1 cellular context compared by ENCODE assay signal in the genomic region with DNA sequence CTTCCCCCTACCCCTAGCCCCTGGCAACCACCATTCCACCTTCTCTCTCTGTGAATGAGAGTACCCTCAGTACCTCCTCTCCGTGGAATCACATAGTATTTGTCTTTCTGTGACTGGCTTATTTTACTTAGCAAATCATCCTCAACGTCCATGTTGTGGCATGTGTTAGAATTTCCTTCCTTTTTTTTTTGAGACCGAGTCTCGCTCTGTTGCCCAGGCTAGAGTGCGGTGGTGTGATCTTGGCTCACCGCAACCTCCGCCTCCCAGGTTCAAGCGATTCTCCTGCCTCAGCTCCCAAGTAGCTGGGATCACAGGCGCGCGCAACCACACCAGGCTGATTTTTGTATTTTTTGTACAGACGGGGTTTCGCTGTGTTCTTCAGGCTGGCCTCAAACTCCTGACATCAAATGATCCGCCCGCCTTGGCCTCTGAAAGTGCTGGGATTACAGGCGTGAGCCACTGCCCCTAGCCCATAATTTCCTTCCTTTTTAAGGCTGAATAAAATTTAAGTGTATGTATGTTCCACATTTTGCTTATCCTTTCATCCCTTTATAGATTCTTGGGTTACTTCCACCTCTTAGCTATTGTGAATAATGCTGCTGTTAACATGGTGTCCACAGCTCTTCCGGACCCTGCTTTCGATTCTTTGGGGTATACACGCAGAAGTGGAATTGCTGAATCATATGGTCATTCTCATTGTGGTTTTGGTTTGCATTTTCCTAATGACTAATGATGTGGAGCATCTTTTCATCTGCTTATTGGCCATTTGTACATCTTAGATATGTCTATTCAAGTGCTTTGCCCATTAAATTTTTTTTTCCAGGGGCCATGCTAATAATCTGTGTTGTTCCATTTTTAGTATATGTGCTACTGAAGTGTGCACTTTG.
A peak's percentile ranks its signal among the peaks of the same experiment; 100 is the strongest.
TF ChIP-seq lines count a peak whose summit lies in the region.

No MANE protein-coding gene starts in this region.

TF ChIP-seq in K562, 482 proteins besides CTCF, POLR2A, EP300 and RAD21 (continued from another document):
- TF ChIP-seq, protein P1, sequence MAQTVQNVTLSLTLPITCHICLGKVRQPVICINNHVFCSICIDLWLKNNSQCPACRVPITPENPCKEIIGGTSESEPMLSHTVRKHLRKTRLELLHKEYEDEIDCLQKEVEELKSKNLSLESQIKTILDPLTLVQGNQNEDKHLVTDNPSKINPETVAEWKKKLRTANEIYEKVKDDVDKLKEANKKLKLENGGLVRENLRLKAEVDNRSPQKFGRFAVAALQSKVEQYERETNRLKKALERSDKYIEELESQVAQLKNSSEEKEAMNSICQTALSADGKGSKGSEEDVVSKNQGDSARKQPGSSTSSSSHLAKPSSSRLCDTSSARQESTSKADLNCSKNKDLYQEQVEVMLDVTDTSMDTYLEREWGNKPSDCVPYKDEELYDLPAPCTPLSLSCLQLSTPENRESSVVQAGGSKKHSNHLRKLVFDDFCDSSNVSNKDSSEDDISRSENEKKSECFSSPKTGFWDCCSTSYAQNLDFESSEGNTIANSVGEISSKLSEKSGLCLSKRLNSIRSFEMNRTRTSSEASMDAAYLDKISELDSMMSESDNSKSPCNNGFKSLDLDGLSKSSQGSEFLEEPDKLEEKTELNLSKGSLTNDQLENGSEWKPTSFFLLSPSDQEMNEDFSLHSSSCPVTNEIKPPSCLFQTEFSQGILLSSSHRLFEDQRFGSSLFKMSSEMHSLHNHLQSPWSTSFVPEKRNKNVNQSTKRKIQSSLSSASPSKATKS (CRISPR knock-in tag; IDR thresholded peaks at IDR 0.05): no peak
- TF ChIP-seq NFE2 (IDR thresholded peaks at IDR 0.05; ENCODE audit: low read depth) (peak; percentile 44; the same call in 1 of the 2 replicates), CBX2 (IDR thresholded peaks at IDR 0.05; ENCODE audit: insufficient read depth, low read length, poor library complexity, severe bottlenecking) (no peak), ZC3H4 (CRISPR knock-in tag; IDR thresholded peaks at IDR 0.05; ENCODE audit: borderline replicate concordance) (no peak), FOSL1 (tag; conservative IDR thresholded peaks at IDR 0.05) (0 out of 2 replicates have a peak, but pooled peaks have one; percentile 27), ZNF316 (IDR thresholded peaks at IDR 0.05) (peak; percentile 10; the same call in 1 of the 2 replicates), CCNT2 (IDR thresholded peaks at IDR 0.05; ENCODE audit: borderline replicate concordance, extremely low read depth, insufficient read length, low read depth, low read length) (no peak), PREB (CRISPR knock-in tag; IDR thresholded peaks at IDR 0.05) (no peak), POU5F1 (IDR thresholded peaks at IDR 0.05; ENCODE audit: borderline replicate concordance, low read depth, low read length, partially characterized antibody) (no peak)
